In the genomic region with DNA sequence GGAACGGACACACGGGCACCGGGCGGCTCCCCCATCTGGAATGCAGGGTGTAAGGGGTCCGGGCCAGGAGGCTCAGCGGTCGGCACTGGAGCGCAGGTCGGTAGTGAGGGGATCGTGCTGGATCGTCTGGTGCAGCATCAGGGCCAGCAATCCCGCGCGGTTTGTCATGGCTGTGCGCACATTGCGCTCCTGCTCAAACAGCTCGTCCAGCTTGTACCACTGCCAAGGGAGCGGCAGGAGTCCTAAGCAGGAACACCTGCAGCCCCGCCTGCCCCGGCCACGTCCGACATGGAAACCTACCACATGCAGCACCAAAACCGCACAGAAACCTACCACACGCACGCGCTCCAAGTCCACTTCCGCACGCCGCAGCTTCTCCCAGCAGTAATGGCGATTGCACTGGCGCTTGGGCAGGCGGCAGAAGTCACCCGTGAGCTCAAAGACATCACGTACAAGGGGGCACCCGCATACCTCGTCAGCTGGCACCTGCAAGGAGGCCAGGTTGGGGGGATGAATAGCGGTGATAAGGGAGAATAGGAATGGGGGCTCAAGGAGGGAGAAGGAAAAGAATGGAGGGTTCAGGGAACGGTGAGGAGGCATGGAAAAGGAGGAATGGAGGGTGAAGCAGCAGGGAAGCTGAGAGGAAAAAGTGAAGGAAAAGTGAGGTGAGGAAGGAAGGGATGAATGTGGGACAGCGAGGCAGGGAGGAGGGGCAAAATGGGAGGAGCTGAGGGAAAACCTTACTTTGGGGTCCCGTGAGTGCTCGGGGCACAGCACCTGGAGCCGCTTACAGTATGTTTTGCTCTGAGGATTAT, we compare ENCODE assay signal across 10 cellular contexts. TPM values are rescaled to one million over a fixed set of nuclear protein-coding genes. Genes with fewer than 3 reads are reported as not detected.
A peak's percentile ranks its signal among the peaks of the same experiment; 100 is the strongest.
DNase-seq lines count a peak whose midpoint lies in the region; TF ChIP-seq lines count a peak whose summit lies in the region.
"Had no signal": no experiment of that assay in that cellular context is flagged by ENCODE, and none has a peak within 500 bp of the region (broad histone marks: within the 10 kb centered on the region; RNA-seq: fewer than 3 reads in every experiment).

No MANE protein-coding gene starts in this region.

- H4K12ac ChIP-seq in trophoblast cell (ENCODE audit: low read depth, low read length): peak overlapping the region; percentile 79

- peak; percentile 66 for DNase-seq in activated CD4-positive, alpha-beta T cell treated with anti-CD3 and anti-CD28 coated beads, Interleukin-2, amount 10 ng/mL, durations not matched to agents 24 days and 14 days
- DNase-seq in activated CD4-positive, alpha-beta T cell treated with anti-CD3 and anti-CD28 coated beads for 1 hour: no peak
- no peak for DNase-seq in MM.1S
- no peak for DNase-seq in trophoblast cell
- no peak for DNase-seq in NCI-H446 (lab: John Stamatoyannopoulos, UW)
- DNase-seq in kidney tubule cell (ENCODE audit: low spot score): no peak
- no peak for DNase-seq in cortex of kidney (lab: John Stamatoyannopoulos, UW)
- DNase-seq: mammary epithelial cell; stimulated activated CD4-positive, alpha-beta T cell treated with anti-CD3 and anti-CD28 coated beads, Interleukin-15, amount 100 ng/mL, for 24 hours had no signal

- no peak overlapping the region for H3K14ac ChIP-seq in trophoblast cell (ENCODE audit: low read length)

- H3F3A ChIP-seq in MM.1S (ENCODE audit: insufficient read depth, low read length): no peaks in the 10 kb centered on the region

- H3K9me3 ChIP-seq in MM.1S (replicated peaks; ENCODE audit: insufficient read depth, low read length) (no peaks in the 10 kb centered on the region), trophoblast cell (ENCODE audit: insufficient read depth, low read depth, low read length) (no peaks in the 10 kb centered on the region)

- no peak overlapping the region for H2AK5ac ChIP-seq in trophoblast cell (ENCODE audit: low read length)

- H3K79me1 ChIP-seq in trophoblast cell (ENCODE audit: low read length): peaks cover 12% of the 10 kb centered on the region

- H2BK12ac ChIP-seq in trophoblast cell (ENCODE audit: low read length): no peak overlapping the region

- H3K27ac ChIP-seq in MM.1S (ENCODE audit: low read length): no peak overlapping the region
- no peak overlapping the region for H3K27ac ChIP-seq in trophoblast cell (ENCODE audit: low read depth, low read length)

- no peak overlapping the region for H3K23ac ChIP-seq in trophoblast cell (ENCODE audit: low read length)

- H3K4me1 Mint-ChIP-seq in activated CD4-positive, alpha-beta T cell treated with anti-CD3 and anti-CD28 coated beads, Interleukin-2, amount 10 ng/mL, durations not matched to agents 24 days and 14 days: peaks cover 53% of the 10 kb centered on the region
- peaks cover 73% of the 10 kb centered on the region for H3K4me1 Mint-ChIP-seq in dendritic cell treated with granulocyte-macrophage colony-stimulating factor and Interleukin-4, amounts not matched to agents 40 ng/mL and 50 ng/mL, for 4 days (ENCODE audit: low read depth)

- H3K9ac ChIP-seq in MM.1S (ENCODE audit: low read length) (no peak overlapping the region), trophoblast cell (ENCODE audit: low read length) (no peak overlapping the region)

- H3K18ac ChIP-seq in trophoblast cell (ENCODE audit: low read length): no peak overlapping the region

- H3K9me2 ChIP-seq in MM.1S (replicated peaks; ENCODE audit: insufficient read depth, low read length): no peaks in the 10 kb centered on the region

- no peak overlapping the region for H4K91ac ChIP-seq in trophoblast cell (ENCODE audit: low read depth, low read length)

- no peak for TF ChIP-seq CTCF in MM.1S (IDR thresholded peaks at IDR 0.05; ENCODE audit: low read length)

- H3K4me2 ChIP-seq in MM.1S (ENCODE audit: low read depth, low read length): 0 out of 2 replicates have a peak overlapping the region, but pooled peaks have one; percentile 97
- no peak overlapping the region for H3K4me2 ChIP-seq in trophoblast cell (ENCODE audit: low read length)

- H3K27me3 ChIP-seq in MM.1S (replicated peaks; ENCODE audit: insufficient read depth, low read length) (no peaks in the 10 kb centered on the region), trophoblast cell (ENCODE audit: insufficient read depth, low read length) (no peaks in the 10 kb centered on the region)

- no peaks in the 10 kb centered on the region for H3K27me3 Mint-ChIP-seq in activated CD4-positive, alpha-beta T cell treated with anti-CD3 and anti-CD28 coated beads, Interleukin-2, amount 10 ng/mL, durations not matched to agents 24 days and 14 days
- no peaks in the 10 kb centered on the region for H3K27me3 Mint-ChIP-seq in dendritic cell treated with granulocyte-macrophage colony-stimulating factor and Interleukin-4, amounts not matched to agents 40 ng/mL and 50 ng/mL, for 4 days

- no peaks in the 10 kb centered on the region for H3K9me3 Mint-ChIP-seq in activated CD4-positive, alpha-beta T cell treated with anti-CD3 and anti-CD28 coated beads, Interleukin-2, amount 10 ng/mL, durations not matched to agents 24 days and 14 days
- no peaks in the 10 kb centered on the region for H3K9me3 Mint-ChIP-seq in dendritic cell treated with granulocyte-macrophage colony-stimulating factor and Interleukin-4, amounts not matched to agents 40 ng/mL and 50 ng/mL, for 4 days

- no peak overlapping the region for H3K4ac ChIP-seq in trophoblast cell (ENCODE audit: low read depth, low read length)

- peak overlapping the region; percentile 90 for H3K4me3 Mint-ChIP-seq in activated CD4-positive, alpha-beta T cell treated with anti-CD3 and anti-CD28 coated beads, Interleukin-2, amount 10 ng/mL, durations not matched to agents 24 days and 14 days
- H3K4me3 Mint-ChIP-seq in dendritic cell treated with granulocyte-macrophage colony-stimulating factor and Interleukin-4, amounts not matched to agents 40 ng/mL and 50 ng/mL, for 4 days: peak overlapping the region; percentile 95

- H2AFZ ChIP-seq in MM.1S (ENCODE audit: low read length): no peak overlapping the region
- no peak overlapping the region for H2AFZ ChIP-seq in trophoblast cell (ENCODE audit: insufficient read depth, low read length, poor library complexity)

- intact Hi-C loops in activated CD4-positive, alpha-beta T cell treated with anti-CD3 and anti-CD28 coated beads, Interleukin-2, amount 10 ng/mL, durations not matched to agents 24 days and 14 days (cut with micrococcal nuclease): loop anchor here (10.0 kb wide), 1 partner anchor 752 kb away; the partner anchor contains the start of gene SMAD4
- intact Hi-C loops in dendritic cell treated with granulocyte-macrophage colony-stimulating factor and Interleukin-4, amounts not matched to agents 40 ng/mL and 50 ng/mL, for 4 days (cut with micrococcal nuclease): loop anchor here (10.0 kb wide), 2 partner anchors 468 to 788 kb away; partner anchors contain the start of genes ACAA2 and RPL17

- H3K4me3 ChIP-seq in MM.1S (ENCODE audit: low read length) (peak overlapping the region; percentile 81; the same call in 1 of the 2 replicates), trophoblast cell (ENCODE audit: low read depth, low read length) (no peak overlapping the region)

- H2BK5ac ChIP-seq in trophoblast cell (ENCODE audit: low read depth, low read length, poor library complexity): no peak overlapping the region

- H3K79me2 ChIP-seq in MM.1S (ENCODE audit: low read length) (peaks cover 66% of the 10 kb centered on the region), trophoblast cell (ENCODE audit: control insufficient read depth, insufficient read depth, low read length, poor library complexity) (peaks cover 19% of the 10 kb centered on the region)

- H4K8ac ChIP-seq in trophoblast cell (ENCODE audit: low read depth, low read length): peak overlapping the region; percentile 96

- H4K20me1 ChIP-seq in MM.1S (ENCODE audit: insufficient read depth, low read length): no peaks in the 10 kb centered on the region

- WGBS in trophoblast cell (ENCODE audit: extremely low coverage, insufficient coverage, insufficient read length): 100% methylated on average over 1 of the region's 42 CpGs

- H3K4me1 ChIP-seq in MM.1S (ENCODE audit: low read length) (peaks cover 25% of the 10 kb centered on the region), trophoblast cell (ENCODE audit: control insufficient read depth in 1 of 2, insufficient read depth in 2 of 2, low read length in 2 of 2) (peaks cover 20 to 21% of the 10 kb centered on the region in 2 experiments)

- no peak overlapping the region for H2BK120ac ChIP-seq in trophoblast cell (ENCODE audit: insufficient read depth, low read length, poor library complexity)

- H3K27ac Mint-ChIP-seq in activated CD4-positive, alpha-beta T cell treated with anti-CD3 and anti-CD28 coated beads, Interleukin-2, amount 10 ng/mL, durations not matched to agents 24 days and 14 days: peak overlapping the region; percentile 52
- no peak overlapping the region for H3K27ac Mint-ChIP-seq in dendritic cell treated with granulocyte-macrophage colony-stimulating factor and Interleukin-4, amounts not matched to agents 40 ng/mL and 50 ng/mL, for 4 days

- H3K36me3 ChIP-seq in MM.1S (replicated peaks; ENCODE audit: insufficient read depth, low read length) (peaks cover 11% of the 10 kb centered on the region), trophoblast cell (ENCODE audit: control insufficient read depth in 1 of 2, insufficient read depth in 2 of 2, low read length in 2 of 2) (peaks cover 41 to 46% of the 10 kb centered on the region in 2 experiments)

- peaks cover 73% of the 10 kb centered on the region for H3K36me3 Mint-ChIP-seq in activated CD4-positive, alpha-beta T cell treated with anti-CD3 and anti-CD28 coated beads, Interleukin-2, amount 10 ng/mL, durations not matched to agents 24 days and 14 days (ENCODE audit: low read depth)
- peaks cover 83% of the 10 kb centered on the region for H3K36me3 Mint-ChIP-seq in dendritic cell treated with granulocyte-macrophage colony-stimulating factor and Interleukin-4, amounts not matched to agents 40 ng/mL and 50 ng/mL, for 4 days (ENCODE audit: low read depth)

RNA-seq across cellular contexts. Expression of gene MBD1, which starts 1.4 kb away (rescaled TPM):
- total RNA-seq in activated CD4-positive, alpha-beta T cell treated with anti-CD3 and anti-CD28 coated beads, Interleukin-2, amount 10 ng/mL, durations not matched to agents 24 days and 14 days: 91.7 and 93.3 TPM in 2 replicates
- 39.5 and 40.1 TPM in 2 replicates for polyA plus RNA-seq in trophoblast cell (2013)

RNA-seq across cellular contexts. Expression of gene CXXC1, which starts 4.8 kb away (rescaled TPM):
- 102 and 105 TPM in 2 replicates for total RNA-seq in activated CD4-positive, alpha-beta T cell treated with anti-CD3 and anti-CD28 coated beads, Interleukin-2, amount 10 ng/mL, durations not matched to agents 24 days and 14 days
- polyA plus RNA-seq in trophoblast cell (2013): 46.1 and 46.6 TPM in 2 replicates

RNA-seq across cellular contexts. Expression of gene CFAP53, which starts 16.4 kb away (rescaled TPM):
- 0.38 and 0.63 TPM in 2 replicates for total RNA-seq in activated CD4-positive, alpha-beta T cell treated with anti-CD3 and anti-CD28 coated beads, Interleukin-2, amount 10 ng/mL, durations not matched to agents 24 days and 14 days
- 0.50 and 0.64 TPM in 2 replicates for polyA plus RNA-seq in trophoblast cell (2013)
